Comparison of ENCODE assay signal across 15 cellular contexts in the genomic region with DNA sequence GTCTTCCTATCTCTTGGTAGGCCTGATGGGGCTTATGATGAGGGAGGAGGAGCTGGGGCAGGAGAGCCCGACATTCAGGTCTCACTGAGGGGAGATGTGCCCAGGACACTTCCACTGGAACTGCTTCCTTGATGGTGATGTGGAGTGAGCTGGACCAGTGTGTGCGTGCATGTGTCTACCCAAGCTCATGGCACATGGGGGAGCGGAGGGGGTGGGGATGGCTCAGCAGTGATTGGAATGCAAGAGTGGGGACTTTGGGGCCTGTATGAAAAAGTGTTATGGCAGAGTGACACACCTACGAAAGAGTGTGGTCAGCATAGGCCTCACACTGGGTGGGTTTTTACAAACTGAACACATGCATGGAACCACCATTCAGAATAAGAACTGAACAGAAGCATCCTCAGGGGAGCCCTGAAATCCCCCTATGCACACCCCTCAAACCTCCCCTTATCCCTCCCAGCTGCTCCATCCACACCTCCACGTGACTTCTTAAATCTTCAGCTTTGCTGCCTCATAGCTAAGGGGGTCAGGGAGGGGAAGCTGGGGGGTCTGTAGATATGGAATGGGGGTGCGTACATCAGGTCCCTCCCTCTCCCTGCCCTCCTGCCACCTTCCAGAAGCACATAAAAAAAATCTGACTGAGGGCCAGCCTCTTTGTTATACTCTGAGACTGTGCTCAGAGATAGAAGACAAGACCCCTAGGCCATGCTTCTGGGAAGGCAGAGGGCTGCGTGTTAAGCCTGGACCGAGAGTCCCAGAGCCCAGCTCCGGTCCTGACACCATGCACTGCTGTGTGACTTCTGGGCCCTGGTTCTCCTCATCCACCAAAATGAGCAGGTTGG. TPM values are rescaled to one million over a fixed set of nuclear protein-coding genes. Genes with fewer than 3 reads are reported as not detected.
A peak's percentile ranks its signal among the peaks of the same experiment; 100 is the strongest.
DNase-seq lines count a peak whose midpoint lies in the region; ATAC-seq and TF ChIP-seq lines count a peak whose summit lies in the region.
"Had no signal": no experiment of that assay in that cellular context is flagged by ENCODE, and none has a peak within 500 bp of the region (broad histone marks: within the 10 kb centered on the region; RNA-seq: fewer than 3 reads in every experiment).

No MANE protein-coding gene starts in this region.

- H3K36me3 Mint-ChIP-seq in activated naive CD8-positive, alpha-beta T cell: no peaks in the 10 kb centered on the region
- peaks cover 2% of the 10 kb centered on the region for H3K36me3 Mint-ChIP-seq in activated naive CD8-positive, alpha-beta T cell treated with anti-CD3 and anti-CD28 coated beads for 36 hours

- no peak for TF ChIP-seq POLR2A in upper lobe of left lung (IDR thresholded peaks at IDR 0.05)

- 93% methylated on average over 8 of the region's 9 CpGs for WGBS in mesenchymal stem cell
- 87 to 96% methylated on average over 9 of the region's 9 CpGs for WGBS in upper lobe of left lung, 2 donors

- peak overlapping the region; percentile 26 to 61 for H2BK12ac ChIP-seq in mesenchymal stem cell (ENCODE audit: low read length in 2 of 2)

- H3K4me2 ChIP-seq in mesenchymal stem cell (ENCODE audit: low read length, poor library complexity, severe bottlenecking): no peak overlapping the region

- H2BK120ac ChIP-seq in mesenchymal stem cell (ENCODE audit: low read depth, low read length): no peak overlapping the region

- H3K79me1 ChIP-seq in mesenchymal stem cell (replicated peaks; ENCODE audit: low read length, poor library complexity, severe bottlenecking): peaks cover 10% of the 10 kb centered on the region

- H4K91ac ChIP-seq in mesenchymal stem cell (ENCODE audit: low read length): no peak overlapping the region

- peak overlapping the region in 1 of 2 experiments; percentile 10 for H3K14ac ChIP-seq in mesenchymal stem cell (ENCODE audit: low read length in 2 of 2)

- H2AK5ac ChIP-seq in mesenchymal stem cell (ENCODE audit: low read length, severe bottlenecking): peak overlapping the region; percentile 69

- peak overlapping the region; percentile 75 for H3K27ac Mint-ChIP-seq in activated naive CD8-positive, alpha-beta T cell
- no peak overlapping the region for H3K27ac Mint-ChIP-seq in activated naive CD8-positive, alpha-beta T cell treated with anti-CD3 and anti-CD28 coated beads for 36 hours
- H3K27ac Mint-ChIP-seq: nephron had no signal

- H3K4me1 Mint-ChIP-seq in activated naive CD8-positive, alpha-beta T cell (ENCODE audit: low read depth): peaks cover 63% of the 10 kb centered on the region
- H3K4me1 Mint-ChIP-seq in activated naive CD8-positive, alpha-beta T cell treated with anti-CD3 and anti-CD28 coated beads for 36 hours: peaks cover 56% of the 10 kb centered on the region

- peak overlapping the region; percentile 49 to 64 for H3K4ac ChIP-seq in mesenchymal stem cell (ENCODE audit: low read depth in 1 of 2, low read length in 2 of 2)

- H4K8ac ChIP-seq in mesenchymal stem cell (ENCODE audit: low read length): no peak overlapping the region

- no peaks in the 10 kb centered on the region for H3K27me3 ChIP-seq in mesenchymal stem cell (ENCODE audit: control insufficient read depth in 1 of 2, insufficient read depth in 1 of 2, low read length in 2 of 2)
- no peaks in the 10 kb centered on the region for H3K27me3 ChIP-seq in upper lobe of left lung

- H3K27me3 Mint-ChIP-seq in activated naive CD8-positive, alpha-beta T cell: no peaks in the 10 kb centered on the region
- H3K27me3 Mint-ChIP-seq in activated naive CD8-positive, alpha-beta T cell treated with anti-CD3 and anti-CD28 coated beads for 36 hours: no peaks in the 10 kb centered on the region
- H3K27me3 Mint-ChIP-seq: stimulated activated naive CD8-positive, alpha-beta T cell treated with anti-CD3 and anti-CD28 coated beads, Interleukin-15, amount 100 ng/mL, for 72 hours had no signal

- no peak for ATAC-seq in upper lobe of left lung (ENCODE audit: low FRiP score in 2 of 2)
- ATAC-seq: stimulated activated naive CD8-positive, alpha-beta T cell treated with anti-CD3 and anti-CD28 coated beads, Interleukin-15, amount 100 ng/mL, for 72 hours had no signal

- H3K36me3 ChIP-seq in mesenchymal stem cell (ENCODE audit: control insufficient read depth in 1 of 2, insufficient read depth in 2 of 2, low read depth in 1 of 2, low read length in 2 of 2) (peaks cover 0 to 2% of the 10 kb centered on the region in 2 experiments), upper lobe of left lung (no peaks in the 10 kb centered on the region)

- no peak for DNase-seq in activated naive CD8-positive, alpha-beta T cell treated with anti-CD3 and anti-CD28 coated beads for 36 hours
- DNase-seq in mesenchymal stem cell (no peak), upper lobe of left lung (no peak), GM19240 (ENCODE audit: insufficient read length, low spot score) (no peak), NCI-H526 (lab: John Stamatoyannopoulos, UW) (no peak)
- DNase-seq in stimulated activated CD4-positive, alpha-beta T cell treated with anti-CD3 and anti-CD28 coated beads, Interleukin-1b, Interleukin-23, amount 100 ng/mL, for 48 hours: no peak
- DNase-seq: activated gamma-delta T cell; NCI-H2081; NCI-H510A; retina; SHP77 treated with DMSO at 0.1 percent for 48 hours; stimulated activated naive CD8-positive, alpha-beta T cell treated with anti-CD3 and anti-CD28 coated beads, Interleukin-15, amount 100 ng/mL, for 72 hours had no signal

- H3K9ac ChIP-seq in mesenchymal stem cell (ENCODE audit: low read length): no peak overlapping the region

- H3K4me3 ChIP-seq in mesenchymal stem cell (ENCODE audit: insufficient read depth in 1 of 2, low read depth in 1 of 2, low read length in 2 of 2): no peak overlapping the region
- H3K4me3 ChIP-seq in upper lobe of left lung: no peak overlapping the region

- no peak for TF ChIP-seq EP300 in upper lobe of left lung (IDR thresholded peaks at IDR 0.05)

- H3K4me1 ChIP-seq in mesenchymal stem cell (ENCODE audit: control insufficient read depth, insufficient read depth, low read depth, low read length) (peaks cover 31% of the 10 kb centered on the region), upper lobe of left lung (peaks cover 39 to 61% (median 57%) of the 10 kb centered on the region in 4 donors)

- H3K27ac ChIP-seq in VCaP (peak overlapping the region; percentile 95), mesenchymal stem cell (ENCODE audit: low read length, poor library complexity, severe bottlenecking) (no peak overlapping the region), upper lobe of left lung (peak overlapping the region in 3 of 4 donors; percentile 19 to 91 (median 42))

- peak overlapping the region in 1 of 2 experiments; percentile 79 for H3K23ac ChIP-seq in mesenchymal stem cell (ENCODE audit: low read length in 2 of 2)

- peak overlapping the region; percentile 58 for H2BK15ac ChIP-seq in mesenchymal stem cell (ENCODE audit: low read depth, poor library complexity, severe bottlenecking)

- peak overlapping the region in 1 of 2 experiments; percentile 53 for H3K18ac ChIP-seq in mesenchymal stem cell (ENCODE audit: low read depth in 1 of 2, low read length in 2 of 2)

- H3K4me3 Mint-ChIP-seq in activated naive CD8-positive, alpha-beta T cell: no peak overlapping the region
- H3K4me3 Mint-ChIP-seq in activated naive CD8-positive, alpha-beta T cell treated with anti-CD3 and anti-CD28 coated beads for 36 hours: no peak overlapping the region
- H3K4me3 Mint-ChIP-seq: nephron; stimulated activated naive CD8-positive, alpha-beta T cell treated with anti-CD3 and anti-CD28 coated beads, Interleukin-15, amount 100 ng/mL, for 72 hours had no signal

- no peak overlapping the region for H2BK5ac ChIP-seq in mesenchymal stem cell (ENCODE audit: low read depth, low read length, poor library complexity, severe bottlenecking)

- H2AFZ ChIP-seq in mesenchymal stem cell (ENCODE audit: low read depth, low read length): no peak overlapping the region

- TF ChIP-seq CTCF in VCaP (conservative IDR thresholded peaks at IDR 0.05) (no peak), upper lobe of left lung (IDR thresholded peaks at IDR 0.05) (no peak)

- no peaks in the 10 kb centered on the region for H3K9me3 Mint-ChIP-seq in activated naive CD8-positive, alpha-beta T cell (ENCODE audit: low read depth)
- H3K9me3 Mint-ChIP-seq in activated naive CD8-positive, alpha-beta T cell treated with anti-CD3 and anti-CD28 coated beads for 36 hours: no peaks in the 10 kb centered on the region
- H3K9me3 Mint-ChIP-seq: nephron; stimulated activated naive CD8-positive, alpha-beta T cell treated with anti-CD3 and anti-CD28 coated beads, Interleukin-15, amount 100 ng/mL, for 72 hours had no signal

- H3K9me3 ChIP-seq in mesenchymal stem cell (ENCODE audit: control insufficient read depth, low read length) (no peaks in the 10 kb centered on the region), upper lobe of left lung (no peaks in the 10 kb centered on the region)

RNA-seq across cellular contexts. Expression of a gene that starts 11.6 kb away (rescaled TPM):
- total RNA-seq in activated naive CD8-positive, alpha-beta T cell treated with anti-CD3 and anti-CD28 coated beads for 36 hours: 1 to 10 TPM; 2.3 to 2.4 TPM
- 9.3 TPM for polyA plus RNA-seq in mesenchymal stem cell (2013, experiment 1 of 2)
- polyA plus RNA-seq in mesenchymal stem cell (2013, experiment 2 of 2): 9.8 TPM
- 100 to 1,000 TPM in 3 of 6 donors, 10 to 100 TPM in 3; 59.6 to 126 (median 97.5) TPM for total RNA-seq in upper lobe of left lung

Comparison
In these comparisons a context has a peak if more than half of its experiments do, and no peak if none do; other contexts are left out.
1. RNA of a gene that starts 11.6 kb away (total RNA-seq): 59.6 to 126 TPM in upper lobe of left lung; 2.3 to 2.4 TPM in activated naive CD8-positive, alpha-beta T cell treated with anti-CD3 and anti-CD28 coated beads for 36 hours; every median in the first group is over 10 times any median in the second.